Comparison of ENCODE assay signal across 35 cellular contexts in genomic region chr1:118970451-118970850, GRCh38. TPM values are rescaled to one million over a fixed set of nuclear protein-coding genes. Genes with fewer than 3 reads are reported as not detected.
"Had no signal": no experiment of that assay in that cellular context is flagged by ENCODE, and none has a peak within 500 bp of the region (broad histone marks: within the 10 kb centered on the region; RNA-seq: fewer than 3 reads in every experiment).

No MANE protein-coding gene starts in this region.

- H3K9ac ChIP-seq: SK-N-SH had no signal

- H3K4me1 Mint-ChIP-seq: activated B cell treated with CpG ODN at 0.5 μM for 24 hours; activated CD8-positive, alpha-beta memory T cell treated with anti-CD3 and anti-CD28 coated beads, Interleukin-2, amount 10 ng/mL, durations not matched to agents 7 days and 5 days; activated naive CD8-positive, alpha-beta T cell treated with anti-CD3 and anti-CD28 coated beads for 36 hours had no signal

- H3K9me2 ChIP-seq: SK-N-SH had no signal

- H3K36me3 Mint-ChIP-seq: activated CD4-positive, alpha-beta memory T cell treated with anti-CD3 and anti-CD28 coated beads for 36 hours; activated CD8-positive, alpha-beta memory T cell treated with anti-CD3 and anti-CD28 coated beads, Interleukin-2, amount 10 ng/mL, durations not matched to agents 7 days and 5 days; activated naive CD8-positive, alpha-beta T cell treated with anti-CD3 and anti-CD28 coated beads for 36 hours had no signal

- H3K9me3 ChIP-seq: body of pancreas, breast epithelium, MG63, SJSA1, SK-N-SH had no signal

- H3K4me1 ChIP-seq: body of pancreas, breast epithelium had no signal

- H3K9me3 Mint-ChIP-seq: activated B cell treated with CpG ODN at 0.5 μM for 24 hours; activated CD4-positive, alpha-beta memory T cell treated with anti-CD3 and anti-CD28 coated beads for 36 hours; activated naive CD8-positive, alpha-beta T cell treated with anti-CD3 and anti-CD28 coated beads for 36 hours had no signal

- ATAC-seq: activated CD8-positive, alpha-beta memory T cell treated with anti-CD3 and anti-CD28 coated beads, Interleukin-2, amount 10 ng/mL, durations not matched to agents 7 days and 5 days; body of pancreas had no signal

- H3K4me2 ChIP-seq: SK-N-SH had no signal

- DNase-seq: activated B cell treated with CpG ODN at 0.5 μM for 24 hours; activated CD4-positive, alpha-beta memory T cell treated with anti-CD3 and anti-CD28 coated beads for 36 hours; activated CD4-positive, alpha-beta T cell treated with anti-CD3 and anti-CD28 coated beads for 4 hours; activated CD4-positive, alpha-beta T cell treated with anti-CD3 and anti-CD28 coated beads, Interleukin-2, amount 50 U/mL, for 1 hour; activated CD4-positive, CD25-positive, alpha-beta regulatory T cell treated with anti-CD3 and anti-CD28 coated beads, Interleukin-2, amount 50 U/mL, for 72 hours; activated CD8-positive, alpha-beta memory T cell treated with anti-CD3 and anti-CD28 coated beads, Interleukin-2, amount 10 ng/mL, durations not matched to agents 7 days and 5 days; activated CD8-positive, alpha-beta memory T cell treated with anti-CD3 and anti-CD28 coated beads, Interleukin-2, amount 50 U/mL, for 48 hours; activated effector memory CD4-positive, alpha-beta T cell treated with Interleukin-2 at 50 U/mL for 16 hours; activated naive CD4-positive, alpha-beta T cell; activated naive CD4-positive, alpha-beta T cell treated with anti-CD3 and anti-CD28 coated beads, Interleukin-2, amount 50 U/mL, for 16 hours; activated naive CD8-positive, alpha-beta T cell treated with anti-CD3 and anti-CD28 coated beads for 36 hours; activated T-cell treated with anti-CD3 and anti-CD28 coated beads, Interleukin-2, amount 50 U/mL, for 48 hours; body of pancreas; Kasumi-1; KBM-7; MG63; MV-4-11; NCI-H1092; NCI-H1436 treated with DMSO at 0.1 percent for 48 hours; NCI-H1694 treated with DMSO at 0.1 percent for 48 hours; NCI-H2029; NCI-H345; NCI-H524 treated with DMSO at 0.1 percent for 48 hours; NK-92 treated with Interleukin-12 subunit alpha and Interleukin-12 subunit beta, amount 100 ng/mL, for 24 hours; OCI-M1; SHP77 treated with DMSO at 0.1 percent for 48 hours; SK-N-SH; T-helper 1 cell; T-helper 2 cell; T-helper 9 cell had no signal

- H3K27ac ChIP-seq: body of pancreas, SJSA1, VCaP had no signal

- H3K27me3 ChIP-seq: body of pancreas, breast epithelium, MG63, SJSA1 had no signal

- H3K4me3 ChIP-seq: body of pancreas, breast epithelium, MG63, SJSA1 had no signal

- H3K27ac Mint-ChIP-seq: activated B cell treated with CpG ODN at 0.5 μM for 24 hours; activated CD4-positive, alpha-beta memory T cell treated with anti-CD3 and anti-CD28 coated beads for 36 hours; activated CD8-positive, alpha-beta memory T cell treated with anti-CD3 and anti-CD28 coated beads, Interleukin-2, amount 10 ng/mL, durations not matched to agents 7 days and 5 days; activated naive CD8-positive, alpha-beta T cell treated with anti-CD3 and anti-CD28 coated beads for 36 hours had no signal

- FAIRE-seq: astrocyte had no signal

- H3K36me3 ChIP-seq: breast epithelium had no signal

- H3K4me3 Mint-ChIP-seq: activated B cell treated with CpG ODN at 0.5 μM for 24 hours; activated CD4-positive, alpha-beta memory T cell treated with anti-CD3 and anti-CD28 coated beads for 36 hours; activated CD8-positive, alpha-beta memory T cell treated with anti-CD3 and anti-CD28 coated beads, Interleukin-2, amount 10 ng/mL, durations not matched to agents 7 days and 5 days; activated naive CD8-positive, alpha-beta T cell treated with anti-CD3 and anti-CD28 coated beads for 36 hours had no signal

RNA-seq across cellular contexts. Expression of gene TBX15, which starts 17.7 kb away (rescaled TPM):
- total RNA-seq: activated CD4-positive, alpha-beta memory T cell treated with anti-CD3 and anti-CD28 coated beads for 36 hours; activated CD8-positive, alpha-beta memory T cell treated with anti-CD3 and anti-CD28 coated beads, Interleukin-2, amount 10 ng/mL, durations not matched to agents 7 days and 5 days; activated naive CD8-positive, alpha-beta T cell treated with anti-CD3 and anti-CD28 coated beads for 36 hours; body of pancreas; NCI-H460 had no signal
